Comparison of ENCODE assay signal across 15 cellular contexts in genomic region chr1:161768461-161768860, GRCh38. TPM values are rescaled to one million over a fixed set of nuclear protein-coding genes. Genes with fewer than 3 reads are reported as not detected.
A peak's percentile ranks its signal among the peaks of the same experiment; 100 is the strongest.
DNase-seq lines count a peak whose midpoint lies in the region; ATAC-seq and TF ChIP-seq lines count a peak whose summit lies in the region.
"Had no signal": no experiment of that assay in that cellular context is flagged by ENCODE, and none has a peak within 500 bp of the region (broad histone marks: within the 10 kb centered on the region; RNA-seq: fewer than 3 reads in every experiment).

No MANE protein-coding gene starts in this region.

- no peak for TF ChIP-seq CTCF in brain microvascular endothelial cell (IDR thresholded peaks at IDR 0.05; ENCODE audit: low read depth, low read length, missing control alignments)

- no peak for ATAC-seq in naive thymus-derived CD4-positive, alpha-beta T cell
- ATAC-seq: psoas muscle had no signal

- DNase-seq in T-helper 2 cell treated with Interferon-gamma antibody and Interleukin-4, amounts not matched to agents 5 μg/mL and 100 μg/mL, for 36 hours (ENCODE audit: low spot score) = no peak
- DNase-seq in T-helper 2 cell (no peak), OCI-M1 (lab: John Stamatoyannopoulos, UW) (no peak), brain microvascular endothelial cell (no peak), NCI-H69 (lab: John Stamatoyannopoulos, UW) (no peak)
- DNase-seq in CD8-positive, alpha-beta memory T cell = no peak
- no peak for DNase-seq in activated T-helper 1 cell treated with anti-CD3 and anti-CD28 coated beads, Interleukin-12 subunit alpha, Interleukin-12 subunit beta, Interleukin-2, Interleukin-4 antibody, amounts not matched to agents 30 ng/mL and 10 ng/mL and 1 ng/mL, durations not matched to agents 14 hours and 24 hours and 36 hours (ENCODE audit: low spot score)
- DNase-seq in naive thymus-derived CD4-positive, alpha-beta T cell = no peak
- DNase-seq: C1 segment of cervical spinal cord; esophagus squamous epithelium; NCI-H748 treated with DMSO at 0.1 percent for 48 hours; psoas muscle; stimulated activated CD4-positive, alpha-beta T cell treated with anti-CD3 and anti-CD28 coated beads, Interleukin-12 subunit alpha, Interleukin-12 subunit beta, amount 100 ng/mL, for 4 hours had no signal

- H3K4me3 ChIP-seq in CD8-positive, alpha-beta memory T cell (ENCODE audit: low read length) = no peak overlapping the region
- H3K4me3 ChIP-seq in naive thymus-derived CD4-positive, alpha-beta T cell (ENCODE audit: low read length) = no peak overlapping the region
- no peak overlapping the region for H3K4me3 ChIP-seq in brain microvascular endothelial cell (ENCODE audit: low read depth, low read length)
- H3K4me3 ChIP-seq: cardiac muscle cell, esophagus squamous epithelium, psoas muscle, tibial nerve had no signal

- CTCF ChIA-PET in CD8-positive, alpha-beta memory T cell (lab: Charles Lee) = no interaction called here
- CTCF ChIA-PET in naive thymus-derived CD4-positive, alpha-beta T cell (lab: Charles Lee) = no interaction called here

- no peaks in the 10 kb centered on the region for H3K9me3 Mint-ChIP-seq in T-helper 2 cell treated with Interferon-gamma antibody and Interleukin-4, amounts not matched to agents 5 μg/mL and 100 μg/mL, for 36 hours
- no peaks in the 10 kb centered on the region for H3K9me3 Mint-ChIP-seq in CD8-positive, alpha-beta memory T cell
- H3K9me3 Mint-ChIP-seq in activated T-helper 1 cell treated with anti-CD3 and anti-CD28 coated beads, Interleukin-12 subunit alpha, Interleukin-12 subunit beta, Interleukin-2, Interleukin-4 antibody, amounts not matched to agents 30 ng/mL and 10 ng/mL and 1 ng/mL, durations not matched to agents 14 hours and 24 hours and 36 hours = no peaks in the 10 kb centered on the region
- H3K9me3 Mint-ChIP-seq in naive thymus-derived CD4-positive, alpha-beta T cell = no peaks in the 10 kb centered on the region

- H3K27me3 ChIP-seq in CD8-positive, alpha-beta memory T cell (ENCODE audit: insufficient read depth, low read length, poor library complexity, severe bottlenecking) = no peaks in the 10 kb centered on the region
- H3K27me3 ChIP-seq in naive thymus-derived CD4-positive, alpha-beta T cell (ENCODE audit: control insufficient read depth in 2 of 2, insufficient read depth in 2 of 2, low read length in 2 of 2) = no peaks in the 10 kb centered on the region
- no peaks in the 10 kb centered on the region for H3K27me3 ChIP-seq in brain microvascular endothelial cell (replicated peaks)
- H3K27me3 ChIP-seq: cardiac muscle cell, esophagus squamous epithelium, tibial nerve had no signal

- no peak overlapping the region for H3K27ac ChIP-seq in CD8-positive, alpha-beta memory T cell (ENCODE audit: low read depth, low read length)
- H3K27ac ChIP-seq in naive thymus-derived CD4-positive, alpha-beta T cell (ENCODE audit: low read depth, low read length) = peak overlapping the region; percentile 6
- no peak overlapping the region for H3K27ac ChIP-seq in brain microvascular endothelial cell
- H3K27ac ChIP-seq: cardiac muscle cell, esophagus squamous epithelium, psoas muscle, tibial nerve had no signal

- peaks cover 52% of the 10 kb centered on the region for H3K4me1 ChIP-seq in CD8-positive, alpha-beta memory T cell (ENCODE audit: insufficient read depth, low read length)
- peaks cover 32 to 44% of the 10 kb centered on the region in 2 donors for H3K4me1 ChIP-seq in naive thymus-derived CD4-positive, alpha-beta T cell (ENCODE audit: control insufficient read depth in 2 of 2, insufficient read depth in 2 of 2, low read length in 2 of 2)

- peak overlapping the region; percentile 98 for H3K4me3 Mint-ChIP-seq in T-helper 2 cell treated with Interferon-gamma antibody and Interleukin-4, amounts not matched to agents 5 μg/mL and 100 μg/mL, for 36 hours
- peak overlapping the region in 5 of 7 donors; percentile 37 to 99 (median 97) for H3K4me3 Mint-ChIP-seq in CD8-positive, alpha-beta memory T cell
- H3K4me3 Mint-ChIP-seq in activated T-helper 1 cell treated with anti-CD3 and anti-CD28 coated beads, Interleukin-12 subunit alpha, Interleukin-12 subunit beta, Interleukin-2, Interleukin-4 antibody, amounts not matched to agents 30 ng/mL and 10 ng/mL and 1 ng/mL, durations not matched to agents 14 hours and 24 hours and 36 hours = peak overlapping the region; percentile 97
- H3K4me3 Mint-ChIP-seq in naive thymus-derived CD4-positive, alpha-beta T cell = peak overlapping the region; percentile 49 to 100 (median 98)

- peak overlapping the region; percentile 52 for H3K27ac Mint-ChIP-seq in T-helper 2 cell treated with Interferon-gamma antibody and Interleukin-4, amounts not matched to agents 5 μg/mL and 100 μg/mL, for 36 hours
- peak overlapping the region in 3 of 8 donors; percentile 30 to 48 (median 43) for H3K27ac Mint-ChIP-seq in CD8-positive, alpha-beta memory T cell
- H3K27ac Mint-ChIP-seq in activated T-helper 1 cell treated with anti-CD3 and anti-CD28 coated beads, Interleukin-12 subunit alpha, Interleukin-12 subunit beta, Interleukin-2, Interleukin-4 antibody, amounts not matched to agents 30 ng/mL and 10 ng/mL and 1 ng/mL, durations not matched to agents 14 hours and 24 hours and 36 hours = peak overlapping the region; percentile 35
- peak overlapping the region in 8 of 9 donors; percentile 27 to 97 (median 64) for H3K27ac Mint-ChIP-seq in naive thymus-derived CD4-positive, alpha-beta T cell

- POLR2A ChIA-PET in CD8-positive, alpha-beta memory T cell (lab: Charles Lee) = no interaction called here
- POLR2A ChIA-PET in naive thymus-derived CD4-positive, alpha-beta T cell (lab: Charles Lee) = no interaction called here

- in situ Hi-C loops in brain microvascular endothelial cell (cut with HindIII; ENCODE audit: low pct_ligation_motif_present, low sequenced_read_pairs) = no loop called here

- no peaks in the 10 kb centered on the region for H3K36me3 ChIP-seq in CD8-positive, alpha-beta memory T cell (ENCODE audit: insufficient read depth, low read length)
- H3K36me3 ChIP-seq in naive thymus-derived CD4-positive, alpha-beta T cell (ENCODE audit: control insufficient read depth in 2 of 3, insufficient read depth in 3 of 3, low read length in 3 of 3) = peaks cover 0 to 7% (median 0%) of the 10 kb centered on the region in 3 experiments
- H3K36me3 ChIP-seq in brain microvascular endothelial cell (replicated peaks) = no peaks in the 10 kb centered on the region
- H3K36me3 ChIP-seq: cardiac muscle cell, esophagus squamous epithelium, tibial nerve had no signal

- H3K4me1 Mint-ChIP-seq in T-helper 2 cell treated with Interferon-gamma antibody and Interleukin-4, amounts not matched to agents 5 μg/mL and 100 μg/mL, for 36 hours (ENCODE audit: low read depth) = peaks cover 36% of the 10 kb centered on the region
- peaks cover 31 to 39% (median 38%) of the 10 kb centered on the region in 3 donors for H3K4me1 Mint-ChIP-seq in CD8-positive, alpha-beta memory T cell
- H3K4me1 Mint-ChIP-seq in activated T-helper 1 cell treated with anti-CD3 and anti-CD28 coated beads, Interleukin-12 subunit alpha, Interleukin-12 subunit beta, Interleukin-2, Interleukin-4 antibody, amounts not matched to agents 30 ng/mL and 10 ng/mL and 1 ng/mL, durations not matched to agents 14 hours and 24 hours and 36 hours (ENCODE audit: low read depth) = peaks cover 35% of the 10 kb centered on the region
- H3K4me1 Mint-ChIP-seq in naive thymus-derived CD4-positive, alpha-beta T cell = peaks cover 22 to 51% (median 40%) of the 10 kb centered on the region in 7 donors

- intact Hi-C loops in activated T-helper 1 cell treated with anti-CD3 and anti-CD28 coated beads, Interleukin-12 subunit alpha, Interleukin-12 subunit beta, Interleukin-2, Interleukin-4 antibody, amounts not matched to agents 30 ng/mL and 10 ng/mL and 1 ng/mL, durations not matched to agents 14 hours and 24 hours and 36 hours (cut with micrococcal nuclease) = loop anchor here (5.0 kb wide), 2 partner anchors 794 to 1554 kb away; partner anchors contain the start of genes NUF2 and UAP1
- intact Hi-C loops in naive thymus-derived CD4-positive, alpha-beta T cell (cut with micrococcal nuclease) = loop anchor here in 1 of 2 donors (5.0 to 10.0 kb wide), 3 partner anchors 729 to 1844 kb away; partner anchors contain the start of genes TAGLN2, UAP1 and UHMK1

- H3K27me3 Mint-ChIP-seq in T-helper 2 cell treated with Interferon-gamma antibody and Interleukin-4, amounts not matched to agents 5 μg/mL and 100 μg/mL, for 36 hours (ENCODE audit: low read depth) = no peaks in the 10 kb centered on the region
- H3K27me3 Mint-ChIP-seq in CD8-positive, alpha-beta memory T cell = no peaks in the 10 kb centered on the region
- no peaks in the 10 kb centered on the region for H3K27me3 Mint-ChIP-seq in activated T-helper 1 cell treated with anti-CD3 and anti-CD28 coated beads, Interleukin-12 subunit alpha, Interleukin-12 subunit beta, Interleukin-2, Interleukin-4 antibody, amounts not matched to agents 30 ng/mL and 10 ng/mL and 1 ng/mL, durations not matched to agents 14 hours and 24 hours and 36 hours (ENCODE audit: insufficient read depth)
- H3K27me3 Mint-ChIP-seq in naive thymus-derived CD4-positive, alpha-beta T cell = no peaks in the 10 kb centered on the region

- peaks cover 5% of the 10 kb centered on the region for H3K36me3 Mint-ChIP-seq in T-helper 2 cell treated with Interferon-gamma antibody and Interleukin-4, amounts not matched to agents 5 μg/mL and 100 μg/mL, for 36 hours (ENCODE audit: low read depth)
- peaks cover 0 to 12% (median 2%) of the 10 kb centered on the region in 3 donors for H3K36me3 Mint-ChIP-seq in CD8-positive, alpha-beta memory T cell
- H3K36me3 Mint-ChIP-seq in activated T-helper 1 cell treated with anti-CD3 and anti-CD28 coated beads, Interleukin-12 subunit alpha, Interleukin-12 subunit beta, Interleukin-2, Interleukin-4 antibody, amounts not matched to agents 30 ng/mL and 10 ng/mL and 1 ng/mL, durations not matched to agents 14 hours and 24 hours and 36 hours (ENCODE audit: low read depth) = peaks cover 2% of the 10 kb centered on the region
- H3K36me3 Mint-ChIP-seq in naive thymus-derived CD4-positive, alpha-beta T cell = peaks cover 0 to 2% (median 0%) of the 10 kb centered on the region in 5 donors

- no peaks in the 10 kb centered on the region for H3K9me3 ChIP-seq in CD8-positive, alpha-beta memory T cell (ENCODE audit: low read length)
- H3K9me3 ChIP-seq in naive thymus-derived CD4-positive, alpha-beta T cell (ENCODE audit: control insufficient read depth in 2 of 3, low read length in 3 of 3) = no peaks in the 10 kb centered on the region
- H3K9me3 ChIP-seq: esophagus squamous epithelium, psoas muscle, tibial nerve had no signal

RNA-seq across cellular contexts. Expression of gene ATF6, which starts 2.3 kb away (rescaled TPM):
- 10 to 100 TPM; 22.4 to 22.8 TPM for total RNA-seq in CD8-positive, alpha-beta memory T cell
- polyA plus RNA-seq in CD8-positive, alpha-beta memory T cell = 14.7 TPM
- total RNA-seq in activated T-helper 1 cell treated with anti-CD3 and anti-CD28 coated beads, Interleukin-12 subunit alpha, Interleukin-12 subunit beta, Interleukin-2, Interleukin-4 antibody, amounts not matched to agents 30 ng/mL and 10 ng/mL and 1 ng/mL, durations not matched to agents 14 hours and 24 hours and 36 hours = 23.9 and 25.5 TPM in 2 replicates
- total RNA-seq in naive thymus-derived CD4-positive, alpha-beta T cell = 10 to 100 TPM; 22.4 to 27.5 (median 26.9) TPM
- polyA plus RNA-seq in naive thymus-derived CD4-positive, alpha-beta T cell = 10 to 100 TPM; 17.9 to 20.3 TPM

RNA-seq across cellular contexts. Expression of gene DUSP12, which starts 18.9 kb away (rescaled TPM):
- 10 to 100 TPM; 39.7 to 40.4 TPM for total RNA-seq in CD8-positive, alpha-beta memory T cell
- 59.5 TPM for polyA plus RNA-seq in CD8-positive, alpha-beta memory T cell
- total RNA-seq in activated T-helper 1 cell treated with anti-CD3 and anti-CD28 coated beads, Interleukin-12 subunit alpha, Interleukin-12 subunit beta, Interleukin-2, Interleukin-4 antibody, amounts not matched to agents 30 ng/mL and 10 ng/mL and 1 ng/mL, durations not matched to agents 14 hours and 24 hours and 36 hours = 34.1 and 36.0 TPM in 2 replicates
- total RNA-seq in naive thymus-derived CD4-positive, alpha-beta T cell = 10 to 100 TPM; 16.1 to 31.4 (median 24.1) TPM
- polyA plus RNA-seq in naive thymus-derived CD4-positive, alpha-beta T cell = 10 to 100 TPM; 74.3 to 75.2 TPM

RNA-seq across cellular contexts. Expression of gene FCRLB, which starts 47.1 kb away (rescaled TPM):
- total RNA-seq in CD8-positive, alpha-beta memory T cell = under 1 TPM; 0.24 to 0.33 TPM
- polyA plus RNA-seq in CD8-positive, alpha-beta memory T cell = 2.2 TPM
- not detected in 2 replicates for total RNA-seq in activated T-helper 1 cell treated with anti-CD3 and anti-CD28 coated beads, Interleukin-12 subunit alpha, Interleukin-12 subunit beta, Interleukin-2, Interleukin-4 antibody, amounts not matched to agents 30 ng/mL and 10 ng/mL and 1 ng/mL, durations not matched to agents 14 hours and 24 hours and 36 hours
- total RNA-seq in naive thymus-derived CD4-positive, alpha-beta T cell = 1 to 10 TPM in 2 of 5 experiments, under 1 TPM in 3; 0.34 to 1.8 (median 0.76) TPM
- polyA plus RNA-seq in naive thymus-derived CD4-positive, alpha-beta T cell = under 1 TPM; 0.79 to 0.90 TPM
